Comparison of ENCODE assay signal across 8 cellular contexts in genomic region chr17:7234100-7235012, GRCh38. TPM values are rescaled to one million over a fixed set of nuclear protein-coding genes. Genes with fewer than 3 reads are reported as not detected.
DNase-seq lines count a peak whose midpoint lies in the region; FAIRE-seq and TF ChIP-seq lines count a peak whose summit lies in the region.

TSS of gene DVL2 (minus strand) at chr17:7234517. CDS start at chr17:7234262, 255 bp downstream.

- peak within 1 kb of the TSS; percentile 99 for H3K27ac Mint-ChIP-seq in neural crest cell (ENCODE audit: unreplicated experiment)

- TF ChIP-seq POLR2A in H54 (IDR thresholded peaks at IDR 0.05; ENCODE audit: low read depth, low read length) (peak; percentile 51), stomach (IDR thresholded peaks at IDR 0.05) (no peak)

- intact Hi-C loops in stomach (cut with DNase I; ENCODE audit: low total_unique reads) = no loop called here

- H3K4me1 ChIP-seq in MM.1S (ENCODE audit: low read length) (peaks cover 19% of the 10 kb centered on the region), SJSA1 (replicated peaks) (peaks cover 27% of the 10 kb centered on the region), stomach (peaks cover 37 to 64% (median 57%) of the 10 kb centered on the region in 4 donors)

- peak within 1 kb of the TSS; percentile 79 for H3K9ac ChIP-seq in MM.1S (ENCODE audit: low read length)

- H3K9me3 Mint-ChIP-seq in neural crest cell = no peaks in the 10 kb centered on the region

- peak; percentile 6 for FAIRE-seq in H54 (lab: Jason Lieb, UNC)

- H3K4me3 Mint-ChIP-seq in neural crest cell = peak within 1 kb of the TSS; percentile 99

- H3K27me3 Mint-ChIP-seq in neural crest cell (ENCODE audit: low read depth) = peaks cover 5% of the 10 kb centered on the region

- peak within 1 kb of the TSS; percentile 97 for H3K4me2 ChIP-seq in MM.1S (ENCODE audit: low read depth, low read length)

- no peaks in the 10 kb centered on the region for H4K20me1 ChIP-seq in MM.1S (ENCODE audit: insufficient read depth, low read length)

- peak within 1 kb of the TSS; percentile 86 for H2AFZ ChIP-seq in MM.1S (ENCODE audit: low read length)

- H3K4me3 ChIP-seq in MM.1S (ENCODE audit: low read length) (peak within 1 kb of the TSS; percentile 99), SJSA1 (peak within 1 kb of the TSS; percentile 82), fibroblast of villous mesenchyme (ENCODE audit: low read depth, low read length) (peak within 1 kb of the TSS; percentile 78), stomach (peak within 1 kb of the TSS; percentile 63 to 99 (median 89))

- H3K9me2 ChIP-seq in MM.1S (replicated peaks; ENCODE audit: insufficient read depth, low read length) = no peaks in the 10 kb centered on the region

- H3K27me3 ChIP-seq in MM.1S (replicated peaks; ENCODE audit: insufficient read depth, low read length) (no peaks in the 10 kb centered on the region), SJSA1 (replicated peaks) (no peaks in the 10 kb centered on the region), stomach (no peaks in the 10 kb centered on the region)

- WGBS in stomach, 5 donors = 0 to 1% (median 1%) methylated on average over 34 to 74 of the region's 74 CpGs

- H3K27ac ChIP-seq in MM.1S (ENCODE audit: low read length) = peak within 1 kb of the TSS; percentile 46; the same call in 1 of the 2 replicates
- H3K27ac ChIP-seq in SJSA1 = peak within 1 kb of the TSS; percentile 29
- H3K27ac ChIP-seq in stomach = peak within 1 kb of the TSS; percentile 76 to 94 (median 91)

- H3F3A ChIP-seq in MM.1S (ENCODE audit: insufficient read depth, low read length) = peaks cover 25% of the 10 kb centered on the region

- H3K4me1 Mint-ChIP-seq in neural crest cell = peaks cover 39% of the 10 kb centered on the region

- H3K9me3 ChIP-seq in MM.1S (replicated peaks; ENCODE audit: insufficient read depth, low read length) = no peaks in the 10 kb centered on the region
- no peaks in the 10 kb centered on the region for H3K9me3 ChIP-seq in SJSA1 (replicated peaks)
- no peaks in the 10 kb centered on the region for H3K9me3 ChIP-seq in stomach

- DNase-seq in Daoy (ENCODE audit: low read depth) (peak; percentile 98), H54 (ENCODE audit: insufficient read length, low spot score) (peak; percentile 90), MM.1S (peak; percentile 95), SJSA1 (ENCODE audit: low read depth in 1 of 2, low spot score in 2 of 2) (peak; percentile 89 to 95), fibroblast of villous mesenchyme (ENCODE audit: low read depth) (peak; percentile 96), neural crest cell (ENCODE audit: low read depth, low spot score) (peak; percentile 87), stomach (peak; percentile 96)
- peak; percentile 92 for DNase-seq in activated gamma-delta T cell treated with anti-CD3 and anti-CD28 coated beads, Interleukin-2, amount 50 U/mL, for 16 hours (ENCODE audit: low read depth)

- TF ChIP-seq CTCF in MM.1S (IDR thresholded peaks at IDR 0.05; ENCODE audit: low read length) = no peak
- no peak for TF ChIP-seq CTCF in fibroblast of villous mesenchyme (IDR thresholded peaks at IDR 0.05; ENCODE audit: insufficient read depth, low read depth, low read length)
- TF ChIP-seq CTCF in neural crest cell (conservative IDR thresholded peaks at IDR 0.05) = no peak
- no peak for TF ChIP-seq CTCF in stomach (IDR thresholded peaks at IDR 0.05)

- H3K36me3 Mint-ChIP-seq in neural crest cell (ENCODE audit: low read depth) = peaks cover 25% of the 10 kb centered on the region

- TF ChIP-seq EP300 in stomach (IDR thresholded peaks at IDR 0.05) = no peak

- peaks cover 86% of the 10 kb centered on the region for H3K79me2 ChIP-seq in MM.1S (ENCODE audit: low read length)

- H3K36me3 ChIP-seq in MM.1S (replicated peaks; ENCODE audit: insufficient read depth, low read length) (no peaks in the 10 kb centered on the region; the same call in 1 of the 2 replicates), SJSA1 (peaks cover 55% of the 10 kb centered on the region), stomach (peaks cover 26 to 36% (median 33%) of the 10 kb centered on the region in 4 donors)

RNA-seq across cellular contexts. Expression of gene DVL2, which starts in this region (rescaled TPM):
- 22.2 and 42.7 TPM in 2 replicates for total RNA-seq in Daoy (2014; rRNA removed; shearing (Covaris generic))
- 30.6 and 45.3 TPM in 2 replicates for total RNA-seq in SJSA1 (2014; rRNA removed; shearing (Covaris generic))
- total RNA-seq in fibroblast of villous mesenchyme (102 and 105 TPM in 2 replicates), neural crest cell (130 and 140 TPM in 2 replicates), stomach (100 to 1,000 TPM in 1 of 5 donors, 10 to 100 TPM in 4; 16.9 to 114 (median 19.7) TPM)
- 10 to 100 TPM; 12.1 to 14.5 (median 14.5) TPM for polyA plus RNA-seq in stomach

Comparison
In these comparisons a context has a peak if more than half of its experiments do, and no peak if none do; other contexts are left out.
1. Peak in every context shown above with its lines: DNase-seq, H3K4me3 ChIP-seq and H3K27ac ChIP-seq.
2. H3K27ac ChIP-seq: peak in every context shown above with its lines; median percentile 91 in stomach; 46 in MM.1S; 29 in SJSA1.